ENCODE assay signal across 1 cellular context in genomic region chr20:35345189-35345588, GRCh38.
TF ChIP-seq lines count a peak whose summit lies in the region.

No MANE protein-coding gene starts in this region.

TF ChIP-seq in IMR-90, 13 proteins besides CTCF, POLR2A, EP300 and RAD21 (continued from another document):
- no peak for TF ChIP-seq RFX5 (IDR thresholded peaks at IDR 0.05; ENCODE audit: low read depth, low read length)
- no peak for TF ChIP-seq MXI1 (IDR thresholded peaks at IDR 0.05; ENCODE audit: borderline replicate concordance, low read depth, low read length)
- TF ChIP-seq MAZ (IDR thresholded peaks at IDR 0.05; ENCODE audit: borderline replicate concordance, low read depth, low read length) = no peak
- no peak for TF ChIP-seq RCOR1 (IDR thresholded peaks at IDR 0.05; ENCODE audit: insufficient replicate concordance, low read length)
- TF ChIP-seq, protein P1, sequence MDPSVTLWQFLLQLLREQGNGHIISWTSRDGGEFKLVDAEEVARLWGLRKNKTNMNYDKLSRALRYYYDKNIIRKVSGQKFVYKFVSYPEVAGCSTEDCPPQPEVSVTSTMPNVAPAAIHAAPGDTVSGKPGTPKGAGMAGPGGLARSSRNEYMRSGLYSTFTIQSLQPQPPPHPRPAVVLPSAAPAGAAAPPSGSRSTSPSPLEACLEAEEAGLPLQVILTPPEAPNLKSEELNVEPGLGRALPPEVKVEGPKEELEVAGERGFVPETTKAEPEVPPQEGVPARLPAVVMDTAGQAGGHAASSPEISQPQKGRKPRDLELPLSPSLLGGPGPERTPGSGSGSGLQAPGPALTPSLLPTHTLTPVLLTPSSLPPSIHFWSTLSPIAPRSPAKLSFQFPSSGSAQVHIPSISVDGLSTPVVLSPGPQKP (IDR thresholded peaks at IDR 0.05; ENCODE audit: borderline replicate concordance, low read depth, low read length) = no peak
- TF ChIP-seq MAFK (IDR thresholded peaks at IDR 0.05; ENCODE audit: low read depth, low read length) = no peak
- TF ChIP-seq CHD1 (IDR thresholded peaks at IDR 0.05; ENCODE audit: low read depth, low read length) = no peak
- TF ChIP-seq, protein P2, sequence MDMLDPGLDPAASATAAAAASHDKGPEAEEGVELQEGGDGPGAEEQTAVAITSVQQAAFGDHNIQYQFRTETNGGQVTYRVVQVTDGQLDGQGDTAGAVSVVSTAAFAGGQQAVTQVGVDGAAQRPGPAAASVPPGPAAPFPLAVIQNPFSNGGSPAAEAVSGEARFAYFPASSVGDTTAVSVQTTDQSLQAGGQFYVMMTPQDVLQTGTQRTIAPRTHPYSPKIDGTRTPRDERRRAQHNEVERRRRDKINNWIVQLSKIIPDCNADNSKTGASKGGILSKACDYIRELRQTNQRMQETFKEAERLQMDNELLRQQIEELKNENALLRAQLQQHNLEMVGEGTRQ (IDR thresholded peaks at IDR 0.05; ENCODE audit: low read depth, low read length) = no peak
- TF ChIP-seq SMC3 (IDR thresholded peaks at IDR 0.05; ENCODE audit: low read depth, low read length) = no peak
